In genomic region chr1:15436881-15437449, GRCh38 we compare ENCODE assay signal across 22 cellular contexts. TPM values are rescaled to one million over a fixed set of nuclear protein-coding genes. Genes with fewer than 3 reads are reported as not detected.
"Had no signal": no experiment of that assay in that cellular context is flagged by ENCODE, and none has a peak within 500 bp of the region (broad histone marks: within the 10 kb centered on the region; RNA-seq: fewer than 3 reads in every experiment).

No MANE protein-coding gene starts in this region.

- H3K9me3 ChIP-seq: adrenal gland, gastrocnemius medialis, heart left ventricle, stomach had no signal

- H3K4me3 ChIP-seq: adrenal gland, cardiac muscle cell, gastrocnemius medialis, heart left ventricle, stomach had no signal

- H3K4me3 Mint-ChIP-seq: activated CD4-positive, alpha-beta T cell treated with anti-CD3 and anti-CD28 coated beads, Interleukin-2, amount 10 ng/mL, durations not matched to agents 24 days and 14 days; activated CD8-positive, alpha-beta T cell treated with anti-CD3 and anti-CD28 coated beads, Interleukin-2, amount 10 ng/mL, durations not matched to agents 7 days and 5 days; activated naive CD4-positive, alpha-beta T cell treated with anti-CD3 and anti-CD28 coated beads, Interleukin-2, amount 50 U/mL, for 24 hours; endodermal cell; immature natural killer cell; nephron had no signal

- H3K27ac ChIP-seq: adrenal gland, cardiac muscle cell, gastrocnemius medialis, heart left ventricle, stomach had no signal

- H3K9me3 Mint-ChIP-seq: activated CD4-positive, alpha-beta T cell treated with anti-CD3 and anti-CD28 coated beads, Interleukin-2, amount 10 ng/mL, durations not matched to agents 24 days and 14 days; activated naive CD4-positive, alpha-beta T cell treated with anti-CD3 and anti-CD28 coated beads, Interleukin-2, amount 50 U/mL, for 24 hours; endodermal cell; immature natural killer cell; nephron had no signal

- H3K27me3 Mint-ChIP-seq: activated CD4-positive, alpha-beta T cell treated with anti-CD3 and anti-CD28 coated beads, Interleukin-2, amount 10 ng/mL, durations not matched to agents 24 days and 14 days; activated naive CD4-positive, alpha-beta T cell treated with anti-CD3 and anti-CD28 coated beads, Interleukin-2, amount 50 U/mL, for 24 hours had no signal

- H3K36me3 Mint-ChIP-seq: activated naive CD4-positive, alpha-beta T cell treated with anti-CD3 and anti-CD28 coated beads, Interleukin-2, amount 50 U/mL, for 24 hours; immature natural killer cell had no signal

- H3K4me1 Mint-ChIP-seq: activated naive CD4-positive, alpha-beta T cell treated with anti-CD3 and anti-CD28 coated beads, Interleukin-2, amount 50 U/mL, for 24 hours had no signal

- ATAC-seq: activated CD8-positive, alpha-beta T cell treated with anti-CD3 and anti-CD28 coated beads, Interleukin-2, amount 10 ng/mL, durations not matched to agents 7 days and 5 days; gastrocnemius medialis; heart left ventricle had no signal

- H3K36me3 ChIP-seq: adrenal gland, cardiac muscle cell, gastrocnemius medialis, heart left ventricle, stomach had no signal

- H3K27ac Mint-ChIP-seq: activated CD4-positive, alpha-beta T cell treated with anti-CD3 and anti-CD28 coated beads, Interleukin-2, amount 10 ng/mL, durations not matched to agents 24 days and 14 days; activated CD8-positive, alpha-beta T cell treated with anti-CD3 and anti-CD28 coated beads, Interleukin-2, amount 10 ng/mL, durations not matched to agents 7 days and 5 days; activated naive CD4-positive, alpha-beta T cell treated with anti-CD3 and anti-CD28 coated beads, Interleukin-2, amount 50 U/mL, for 24 hours; endodermal cell; nephron had no signal

- DNase-seq: activated CD4-positive, alpha-beta T cell treated with anti-CD3 and anti-CD28 coated beads, Interleukin-2, amount 10 ng/mL, durations not matched to agents 24 days and 14 days; activated CD4-positive, CD25-positive, alpha-beta regulatory T cell; activated CD8-positive, alpha-beta memory T cell treated with anti-CD3 and anti-CD28 coated beads, Interleukin-2, amount 50 U/mL, for 4 hours; activated CD8-positive, alpha-beta T cell treated with anti-CD3 and anti-CD28 coated beads, Interleukin-2, amount 10 ng/mL, durations not matched to agents 7 days and 5 days; activated effector memory CD4-positive, alpha-beta T cell treated with anti-CD3 and anti-CD28 coated beads, Interleukin-2, amount 50 U/mL, for 16 hours; activated T-cell treated with anti-CD3 and anti-CD28 coated beads, Interleukin-2, amount 50 U/mL, for 48 hours; adrenal gland; endodermal cell; gastrocnemius medialis; heart left ventricle; immature natural killer cell; mesenchymal stem cell; stimulated activated CD4-positive, alpha-beta T cell treated with anti-CD3 and anti-CD28 coated beads, Interleukin-2, amount 100 ng/mL, for 24 hours; stomach had no signal

- H3K4me1 ChIP-seq: gastrocnemius medialis had no signal

- H3K27me3 ChIP-seq: adrenal gland, cardiac muscle cell, gastrocnemius medialis, heart left ventricle, stomach had no signal

RNA-seq across cellular contexts. Expression of gene CTRC, which starts 1.3 kb away (rescaled TPM):
- total RNA-seq: activated CD4-positive, alpha-beta T cell treated with anti-CD3 and anti-CD28 coated beads, Interleukin-2, amount 10 ng/mL, durations not matched to agents 24 days and 14 days; activated CD8-positive, alpha-beta T cell treated with anti-CD3 and anti-CD28 coated beads, Interleukin-2, amount 10 ng/mL, durations not matched to agents 7 days and 5 days; cardiac muscle cell; dermis microvascular lymphatic vessel endothelial cell; endodermal cell; epithelial cell of proximal tubule; liver; stomach; ureter had no signal
- polyA plus RNA-seq: heart left ventricle, immature natural killer cell, liver had no signal

RNA-seq across cellular contexts. Expression of gene CELA2A, which starts 19.6 kb away (rescaled TPM):
- total RNA-seq: activated CD4-positive, alpha-beta T cell treated with anti-CD3 and anti-CD28 coated beads, Interleukin-2, amount 10 ng/mL, durations not matched to agents 24 days and 14 days; activated CD8-positive, alpha-beta T cell treated with anti-CD3 and anti-CD28 coated beads, Interleukin-2, amount 10 ng/mL, durations not matched to agents 7 days and 5 days; cardiac muscle cell; dermis microvascular lymphatic vessel endothelial cell; endodermal cell; epithelial cell of proximal tubule; gastrocnemius medialis; liver; omental fat pad had no signal
- polyA plus RNA-seq: heart left ventricle, immature natural killer cell, liver had no signal

RNA-seq across cellular contexts. Expression of gene CELA2B, which starts 38.9 kb away (rescaled TPM):
- total RNA-seq: activated CD4-positive, alpha-beta T cell treated with anti-CD3 and anti-CD28 coated beads, Interleukin-2, amount 10 ng/mL, durations not matched to agents 24 days and 14 days; activated CD8-positive, alpha-beta T cell treated with anti-CD3 and anti-CD28 coated beads, Interleukin-2, amount 10 ng/mL, durations not matched to agents 7 days and 5 days; cardiac muscle cell; dermis microvascular lymphatic vessel endothelial cell; endodermal cell; epithelial cell of proximal tubule; gastrocnemius medialis; heart left ventricle; liver; omental fat pad; stomach; ureter had no signal
- polyA plus RNA-seq: heart left ventricle, immature natural killer cell, liver, stomach had no signal
